Comparison of ENCODE assay signal across 19 cellular contexts in genomic region chr9:125131778-125132177, GRCh38.
"Had no signal": no experiment of that assay in that cellular context is flagged by ENCODE, and none has a peak within 500 bp of the region (broad histone marks: within the 10 kb centered on the region; RNA-seq: fewer than 3 reads in every experiment).

No MANE protein-coding gene starts in this region.

- H3K27me3 ChIP-seq: esophagus muscularis mucosa, neutrophil, right lobe of liver, tibial nerve had no signal

- H3K9me3 ChIP-seq: esophagus muscularis mucosa, left ventricle myocardium inferior, neutrophil, right lobe of liver, tibial nerve had no signal

- H3K27ac Mint-ChIP-seq: activated CD4-positive, alpha-beta memory T cell treated with anti-CD3 and anti-CD28 coated beads, Interleukin-2, amount 10 ng/mL, durations not matched to agents 7 days and 5 days; activated naive CD4-positive, alpha-beta T cell treated with anti-CD3 and anti-CD28 coated beads, Interleukin-2, amount 50 U/mL, for 72 hours; activated T-helper 1 cell treated with anti-CD3 and anti-CD28 coated beads, Interleukin-12 subunit alpha, Interleukin-12 subunit beta, Interleukin-2, Interleukin-4 antibody, amounts not matched to agents 30 ng/mL and 10 ng/mL and 1 ng/mL, durations not matched to agents 14 hours and 24 hours and 36 hours; natural killer cell; stimulated activated effector memory CD8-positive, alpha-beta T cell treated with anti-CD3 and anti-CD28 coated beads, Interleukin-12 subunit alpha, Interleukin-12 subunit beta, amount 100 ng/mL, for 72 hours; stimulated activated naive CD8-positive, alpha-beta T cell treated with anti-CD3 and anti-CD28 coated beads, Interleukin-15, amount 100 ng/mL, for 72 hours had no signal

- DNase-seq: activated CD4-positive, alpha-beta memory T cell treated with anti-CD3 and anti-CD28 coated beads, Interleukin-2, amount 10 ng/mL, durations not matched to agents 7 days and 5 days; activated CD4-positive, alpha-beta T cell treated with anti-CD3 and anti-CD28 coated beads for 48 hours; effector memory CD4-positive, alpha-beta T cell; hypothalamus; left ventricle myocardium inferior; natural killer cell; right lobe of liver; small intestine; stimulated activated CD4-positive, alpha-beta T cell treated with anti-CD3 and anti-CD28 coated beads, Interleukin-2, amount 100 ng/mL, for 24 hours; stimulated activated naive CD8-positive, alpha-beta T cell treated with anti-CD3 and anti-CD28 coated beads, Interleukin-15, amount 100 ng/mL, for 72 hours; T1000 had no signal

- H3K4me3 Mint-ChIP-seq: activated CD4-positive, alpha-beta memory T cell treated with anti-CD3 and anti-CD28 coated beads, Interleukin-2, amount 10 ng/mL, durations not matched to agents 7 days and 5 days; activated T-helper 1 cell treated with anti-CD3 and anti-CD28 coated beads, Interleukin-12 subunit alpha, Interleukin-12 subunit beta, Interleukin-2, Interleukin-4 antibody, amounts not matched to agents 30 ng/mL and 10 ng/mL and 1 ng/mL, durations not matched to agents 14 hours and 24 hours and 36 hours; central memory CD8-positive, alpha-beta T cell; natural killer cell; stimulated activated effector memory CD8-positive, alpha-beta T cell treated with anti-CD3 and anti-CD28 coated beads, Interleukin-12 subunit alpha, Interleukin-12 subunit beta, amount 100 ng/mL, for 72 hours; stimulated activated naive CD8-positive, alpha-beta T cell treated with anti-CD3 and anti-CD28 coated beads, Interleukin-15, amount 100 ng/mL, for 72 hours had no signal

- H3K4me1 ChIP-seq: parathyroid adenoma, right lobe of liver had no signal

- H3K9me3 Mint-ChIP-seq: activated naive CD4-positive, alpha-beta T cell treated with anti-CD3 and anti-CD28 coated beads, Interleukin-2, amount 50 U/mL, for 72 hours; central memory CD8-positive, alpha-beta T cell; stimulated activated effector memory CD8-positive, alpha-beta T cell treated with anti-CD3 and anti-CD28 coated beads, Interleukin-12 subunit alpha, Interleukin-12 subunit beta, amount 100 ng/mL, for 72 hours had no signal

- H3K36me3 Mint-ChIP-seq: natural killer cell; stimulated activated effector memory CD8-positive, alpha-beta T cell treated with anti-CD3 and anti-CD28 coated beads, Interleukin-12 subunit alpha, Interleukin-12 subunit beta, amount 100 ng/mL, for 72 hours had no signal

- H3K79me2 ChIP-seq: parathyroid adenoma had no signal

- H3K27ac ChIP-seq: esophagus muscularis mucosa, left ventricle myocardium inferior, neutrophil, parathyroid adenoma, right lobe of liver, tibial nerve had no signal

- H3K9ac ChIP-seq: parathyroid adenoma had no signal

- H2AFZ ChIP-seq: parathyroid adenoma had no signal

- H3K4me3 ChIP-seq: esophagus muscularis mucosa, left ventricle myocardium inferior, right lobe of liver, tibial nerve had no signal

- H3K27me3 Mint-ChIP-seq: activated CD4-positive, alpha-beta memory T cell treated with anti-CD3 and anti-CD28 coated beads, Interleukin-2, amount 10 ng/mL, durations not matched to agents 7 days and 5 days; central memory CD8-positive, alpha-beta T cell; stimulated activated naive CD8-positive, alpha-beta T cell treated with anti-CD3 and anti-CD28 coated beads, Interleukin-15, amount 100 ng/mL, for 72 hours had no signal

- H3K36me3 ChIP-seq: esophagus muscularis mucosa, left ventricle myocardium inferior, neutrophil, right lobe of liver had no signal

- ATAC-seq: activated naive CD4-positive, alpha-beta T cell treated with anti-CD3 and anti-CD28 coated beads, Interleukin-2, amount 50 U/mL, for 72 hours; natural killer cell; right lobe of liver; stimulated activated effector memory CD8-positive, alpha-beta T cell treated with anti-CD3 and anti-CD28 coated beads, Interleukin-12 subunit alpha, Interleukin-12 subunit beta, amount 100 ng/mL, for 72 hours; stimulated activated naive CD8-positive, alpha-beta T cell treated with anti-CD3 and anti-CD28 coated beads, Interleukin-15, amount 100 ng/mL, for 72 hours had no signal
